20 cellular contexts compared by ENCODE assay signal in the genomic region with DNA sequence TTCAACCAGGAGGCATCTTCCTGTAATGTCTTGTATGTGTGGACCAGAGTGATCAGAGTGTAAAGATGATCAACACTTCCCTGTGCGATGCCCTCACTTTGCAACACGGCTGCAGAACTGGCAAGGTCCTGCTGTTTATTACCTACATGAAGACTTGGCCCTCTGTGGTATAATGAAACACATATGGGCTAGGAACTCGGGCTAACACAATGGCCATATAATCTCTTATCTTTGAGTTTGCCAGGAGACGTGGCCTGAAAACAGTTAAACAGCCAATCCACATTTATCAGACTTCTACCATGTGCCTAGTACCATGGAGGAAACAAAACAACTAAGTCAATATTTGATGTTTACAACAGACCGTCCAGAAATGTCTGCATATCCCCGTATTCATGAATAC.
DNase-seq lines count a peak whose midpoint lies in the region; ATAC-seq and TF ChIP-seq lines count a peak whose summit lies in the region.
"Had no signal": no experiment of that assay in that cellular context is flagged by ENCODE, and none has a peak within 500 bp of the region (broad histone marks: within the 10 kb centered on the region; RNA-seq: fewer than 3 reads in every experiment).

No MANE protein-coding gene starts in this region.

- H3K4me1 ChIP-seq in mesendoderm (ENCODE audit: control insufficient read depth, low read depth, low read length), result peaks cover 8% of the 10 kb centered on the region
- H3K4me1 ChIP-seq: A549, BLaER1 had no signal

- no peak overlapping the region for H3K4me3 Mint-ChIP-seq in progenitor cell of endocrine pancreas (ENCODE audit: low read depth)
- H3K4me3 Mint-ChIP-seq: CD14-positive monocyte; CD4-positive, alpha-beta memory T cell had no signal

- H2BK15ac ChIP-seq in mesendoderm (replicated peaks; ENCODE audit: low read depth), result no peak overlapping the region

- H3K9ac ChIP-seq in mesendoderm (ENCODE audit: low read length), result no peak overlapping the region
- H3K9ac ChIP-seq: BLaER1, GM23248 had no signal

- H3K4me3 ChIP-seq in WERI-Rb-1 (ENCODE audit: low read depth, low read length) (no peak overlapping the region), mesendoderm (ENCODE audit: low read length) (no peak overlapping the region)
- H3K4me3 ChIP-seq: A549, BLaER1, GM23248, HAP-1 had no signal

- H3K9me3 ChIP-seq in WERI-Rb-1 (ENCODE audit: severe bottlenecking), result peaks cover 5% of the 10 kb centered on the region
- H3K9me3 ChIP-seq: A549, HAP-1 had no signal

- H3K27ac Mint-ChIP-seq in progenitor cell of endocrine pancreas, result peak overlapping the region; percentile 34
- H3K27ac Mint-ChIP-seq: CD14-positive monocyte; CD4-positive, alpha-beta memory T cell had no signal

- H3K27me3 Mint-ChIP-seq in progenitor cell of endocrine pancreas, result no peaks in the 10 kb centered on the region
- H3K27me3 Mint-ChIP-seq: CD4-positive, alpha-beta memory T cell had no signal

- no peaks in the 10 kb centered on the region for H3K79me1 ChIP-seq in mesendoderm (ENCODE audit: low read length)

- no peaks in the 10 kb centered on the region for H3K27me3 ChIP-seq in WERI-Rb-1 (ENCODE audit: insufficient read depth, low read depth, severe bottlenecking)
- no peaks in the 10 kb centered on the region for H3K27me3 ChIP-seq in mesendoderm (ENCODE audit: insufficient read depth, low read length, poor library complexity)
- H3K27me3 ChIP-seq: BLaER1 had no signal

- H3K4ac ChIP-seq in mesendoderm (ENCODE audit: low read depth, low read length), result no peak overlapping the region

- no peak overlapping the region for H3K18ac ChIP-seq in mesendoderm (ENCODE audit: low read length)

- no peak overlapping the region for H2BK5ac ChIP-seq in mesendoderm (ENCODE audit: low read length)

- no peak overlapping the region for H3K23ac ChIP-seq in mesendoderm (ENCODE audit: low read length)

- no peak overlapping the region for H2AK5ac ChIP-seq in mesendoderm (ENCODE audit: low read length)

- peak overlapping the region; percentile 97 for H3K27ac ChIP-seq in WERI-Rb-1
- no peak overlapping the region for H3K27ac ChIP-seq in mesendoderm (ENCODE audit: low read depth, low read length)
- H3K27ac ChIP-seq: 22Rv1, A549, BLaER1, GM23248 had no signal

- H4K8ac ChIP-seq in mesendoderm (ENCODE audit: low read depth, low read length), result no peak overlapping the region

- H4K5ac ChIP-seq in mesendoderm (ENCODE audit: low read length), result no peak overlapping the region

- H3K56ac ChIP-seq in mesendoderm (ENCODE audit: low read length), result no peak overlapping the region

- no peak for ATAC-seq in GM19467 (IDR thresholded peaks at IDR 0.05; ENCODE audit: unreplicated experiment)
- ATAC-seq: A549 had no signal

- H2BK120ac ChIP-seq in mesendoderm (ENCODE audit: low read depth, low read length), result no peak overlapping the region

- TF ChIP-seq CTCF in WERI-Rb-1 (IDR thresholded peaks at IDR 0.05; ENCODE audit: low read depth, low read length) (no peak), progenitor cell of endocrine pancreas (IDR thresholded peaks at IDR 0.05; ENCODE audit: unreplicated experiment) (no peak)

- peaks cover 42% of the 10 kb centered on the region for H3K36me3 ChIP-seq in WERI-Rb-1
- no peaks in the 10 kb centered on the region for H3K36me3 ChIP-seq in mesendoderm (ENCODE audit: control insufficient read depth, insufficient read depth, low read length)

- no peaks in the 10 kb centered on the region for H3K79me2 ChIP-seq in mesendoderm (ENCODE audit: control insufficient read depth, insufficient read depth, low read length)

- H3K36me3 Mint-ChIP-seq in progenitor cell of endocrine pancreas (ENCODE audit: insufficient read depth), result peaks cover 57% of the 10 kb centered on the region
- H3K36me3 Mint-ChIP-seq: CD14-positive monocyte; CD4-positive, alpha-beta memory T cell had no signal

- no CpG with 5 or more reads among the region's 6 CpGs for WGBS in mesendoderm (ENCODE audit: extremely low coverage, insufficient coverage, low lambda C conversion rate)

- H3K4me2 ChIP-seq in mesendoderm (ENCODE audit: low read length), result no peak overlapping the region
- H3K4me2 ChIP-seq: A549, BLaER1 had no signal

- H3K9me3 Mint-ChIP-seq in progenitor cell of endocrine pancreas (ENCODE audit: low read depth), result peaks cover 12% of the 10 kb centered on the region

- peak; percentile 35 for DNase-seq in DMS 273 (lab: John Stamatoyannopoulos, UW; ENCODE audit: unreplicated experiment)
- DNase-seq in DMS 273 treated with DMSO at 0.1 percent for 48 hours (lab: John Stamatoyannopoulos, UW), result no peak
- no peak for DNase-seq in WERI-Rb-1
- peak; percentile 52 for DNase-seq in mesendoderm
- DNase-seq in progenitor cell of endocrine pancreas (ENCODE audit: low spot score, unreplicated experiment), result no peak
- DNase-seq in stimulated activated naive CD4-positive, alpha-beta T cell treated with Interleukin-2 at 50 U/mL for 16 hours (lab: John Stamatoyannopoulos, UW), result no peak
- no peak for DNase-seq in T1000 (lab: John Stamatoyannopoulos, UW)
- DNase-seq: Calu3; CD4-positive, alpha-beta memory T cell; DMS153; DMS79; GDM1; GM23248; KG1 had no signal

- H3K4me1 Mint-ChIP-seq in progenitor cell of endocrine pancreas (ENCODE audit: low read depth), result peaks cover 7% of the 10 kb centered on the region
- H3K4me1 Mint-ChIP-seq: CD14-positive monocyte; CD4-positive, alpha-beta memory T cell had no signal

Comparison
In these comparisons a context has a peak if more than half of its experiments do, and no peak if none do; other contexts are left out.
1. DNase-seq: peak in DMS 273 (single experiment) and mesendoderm (single experiment); none in DMS 273 treated with DMSO at 0.1 percent for 48 hours (single experiment), WERI-Rb-1 (single experiment), progenitor cell of endocrine pancreas (single experiment), stimulated activated naive CD4-positive, alpha-beta T cell treated with Interleukin-2 at 50 U/mL for 16 hours (single experiment) and T1000 (single experiment).